In the genomic region with DNA sequence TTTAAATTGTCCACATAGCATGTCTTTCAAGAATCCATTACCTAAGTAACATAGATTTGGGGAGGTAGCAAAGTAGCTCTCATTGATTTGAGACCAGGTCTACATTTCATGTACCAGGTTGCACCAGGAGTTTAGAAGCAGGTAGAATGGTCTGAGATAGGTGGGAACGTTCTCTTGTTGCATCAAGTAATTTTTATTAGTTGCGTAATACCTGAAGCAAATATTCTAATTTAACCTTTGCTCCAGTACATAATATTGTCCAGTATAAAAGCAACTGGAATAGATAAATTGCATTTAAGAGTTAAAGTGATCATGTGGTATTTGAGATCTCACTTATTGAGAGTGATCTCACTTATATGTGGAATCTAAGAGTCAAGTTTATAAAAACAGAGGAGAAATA, we compare ENCODE assay signal across 2 cellular contexts.
TF ChIP-seq lines count a peak whose summit lies in the region.

No MANE protein-coding gene starts in this region.

TF ChIP-seq in HepG2, 621 proteins besides CTCF, POLR2A, EP300 and RAD21 (continued from another document):
- TF ChIP-seq GRHL1 (CRISPR knock-in tag; conservative IDR thresholded peaks at IDR 0.05) (no peak), ATRX (CRISPR knock-in tag; IDR thresholded peaks at IDR 0.05; ENCODE audit: borderline replicate concordance) (no peak)
- TF ChIP-seq, protein P1, sequence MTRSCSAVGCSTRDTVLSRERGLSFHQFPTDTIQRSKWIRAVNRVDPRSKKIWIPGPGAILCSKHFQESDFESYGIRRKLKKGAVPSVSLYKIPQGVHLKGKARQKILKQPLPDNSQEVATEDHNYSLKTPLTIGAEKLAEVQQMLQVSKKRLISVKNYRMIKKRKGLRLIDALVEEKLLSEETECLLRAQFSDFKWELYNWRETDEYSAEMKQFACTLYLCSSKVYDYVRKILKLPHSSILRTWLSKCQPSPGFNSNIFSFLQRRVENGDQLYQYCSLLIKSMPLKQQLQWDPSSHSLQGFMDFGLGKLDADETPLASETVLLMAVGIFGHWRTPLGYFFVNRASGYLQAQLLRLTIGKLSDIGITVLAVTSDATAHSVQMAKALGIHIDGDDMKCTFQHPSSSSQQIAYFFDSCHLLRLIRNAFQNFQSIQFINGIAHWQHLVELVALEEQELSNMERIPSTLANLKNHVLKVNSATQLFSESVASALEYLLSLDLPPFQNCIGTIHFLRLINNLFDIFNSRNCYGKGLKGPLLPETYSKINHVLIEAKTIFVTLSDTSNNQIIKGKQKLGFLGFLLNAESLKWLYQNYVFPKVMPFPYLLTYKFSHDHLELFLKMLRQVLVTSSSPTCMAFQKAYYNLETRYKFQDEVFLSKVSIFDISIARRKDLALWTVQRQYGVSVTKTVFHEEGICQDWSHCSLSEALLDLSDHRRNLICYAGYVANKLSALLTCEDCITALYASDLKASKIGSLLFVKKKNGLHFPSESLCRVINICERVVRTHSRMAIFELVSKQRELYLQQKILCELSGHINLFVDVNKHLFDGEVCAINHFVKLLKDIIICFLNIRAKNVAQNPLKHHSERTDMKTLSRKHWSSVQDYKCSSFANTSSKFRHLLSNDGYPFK (CRISPR knock-in tag; IDR thresholded peaks at IDR 0.05; ENCODE audit: borderline replicate concordance): no peak

TF ChIP-seq in K562, 482 proteins besides CTCF, POLR2A, EP300 and RAD21 (continued from another document):
- TF ChIP-seq ZNF253 (CRISPR knock-in tag; conservative IDR thresholded peaks at IDR 0.05): no peak
- TF ChIP-seq ZNF75A (CRISPR knock-in tag; IDR thresholded peaks at IDR 0.05): no peak
- no peak for TF ChIP-seq ZBTB11 (CRISPR knock-in tag; IDR thresholded peaks at IDR 0.05)
- TF ChIP-seq RBBP5 (IDR thresholded peaks at IDR 0.05; ENCODE audit: borderline replicate concordance, insufficient read depth, low read length, poor library complexity, severe bottlenecking): no peak
- no peak for TF ChIP-seq PTBP1 (IDR thresholded peaks at IDR 0.05; ENCODE audit: low read depth, low read length)
- TF ChIP-seq CEBPG (CRISPR knock-in tag; IDR thresholded peaks at IDR 0.05): no peak
- TF ChIP-seq CEBPG (tag; conservative IDR thresholded peaks at IDR 0.05 in 1 of 2, IDR thresholded peaks at IDR 0.05 in 1 of 2): peak in 1 of 2 experiments; percentile 72; a peak in 2 of 4 replicates
- no peak for TF ChIP-seq ZNF124 (CRISPR knock-in tag; IDR thresholded peaks at IDR 0.05)
- TF ChIP-seq RAD51 (IDR thresholded peaks at IDR 0.05; ENCODE audit: borderline replicate concordance, low read depth): no peak
TF ChIP-seq in K562: peak in this region for 2.
